Comparison of ENCODE assay signal across 26 cellular contexts in genomic region chr18:64311859-64312258, GRCh38.
"Had no signal": no experiment of that assay in that cellular context is flagged by ENCODE, and none has a peak within 500 bp of the region (broad histone marks: within the 10 kb centered on the region; RNA-seq: fewer than 3 reads in every experiment).

No MANE protein-coding gene starts in this region.

- ATAC-seq: stimulated activated effector memory CD8-positive, alpha-beta T cell treated with anti-CD3 and anti-CD28 coated beads, Interleukin-12 subunit alpha, Interleukin-12 subunit beta, amount 100 ng/mL, for 72 hours; stimulated activated memory B cell treated with anti-CD40 and anti-IgM and Interleukin-4, amounts not matched to agents 10 μg/mL and 1 μg/mL and 100 μg/mL, for 72 hours; stimulated activated naive B cell treated with anti-CD40 and anti-IgM and Interleukin-4, amounts not matched to agents 10 μg/mL and 1 μg/mL and 100 μg/mL, for 72 hours; stimulated activated naive CD8-positive, alpha-beta T cell treated with anti-CD3 and anti-CD28 coated beads, Interleukin-15, amount 100 ng/mL, for 72 hours; stimulated activated naive CD8-positive, alpha-beta T cell treated with anti-CD3 and anti-CD28 coated beads, Interleukin-15, Interleukin-2, amounts not matched to agents 100 U/mL and 50 U/mL, for 24 hours; upper lobe of right lung had no signal

- H3K27ac Mint-ChIP-seq: stimulated activated effector memory CD8-positive, alpha-beta T cell treated with anti-CD3 and anti-CD28 coated beads, Interleukin-12 subunit alpha, Interleukin-12 subunit beta, amount 100 ng/mL, for 72 hours; stimulated activated memory B cell treated with anti-CD40 and anti-IgM and Interleukin-4, amounts not matched to agents 10 μg/mL and 1 μg/mL and 100 μg/mL, for 72 hours; stimulated activated naive B cell treated with anti-CD40 and anti-IgM and Interleukin-4, amounts not matched to agents 10 μg/mL and 1 μg/mL and 100 μg/mL, for 72 hours; stimulated activated naive CD8-positive, alpha-beta T cell treated with anti-CD3 and anti-CD28 coated beads, Interleukin-15, amount 100 ng/mL, for 72 hours; stimulated activated naive CD8-positive, alpha-beta T cell treated with anti-CD3 and anti-CD28 coated beads, Interleukin-15, Interleukin-2, amounts not matched to agents 100 ng/mL and 50 ng/mL, for 24 hours; type B pancreatic cell had no signal

- H3K9me3 Mint-ChIP-seq: stimulated activated naive CD8-positive, alpha-beta T cell treated with anti-CD3 and anti-CD28 coated beads, Interleukin-15, amount 100 ng/mL, for 72 hours had no signal

- H3K27me3 Mint-ChIP-seq: stimulated activated memory B cell treated with anti-CD40 and anti-IgM and Interleukin-4, amounts not matched to agents 10 μg/mL and 1 μg/mL and 100 μg/mL, for 72 hours; stimulated activated naive B cell treated with anti-CD40 and anti-IgM and Interleukin-4, amounts not matched to agents 10 μg/mL and 1 μg/mL and 100 μg/mL, for 72 hours; stimulated activated naive CD8-positive, alpha-beta T cell treated with anti-CD3 and anti-CD28 coated beads, Interleukin-15, amount 100 ng/mL, for 72 hours; stimulated activated naive CD8-positive, alpha-beta T cell treated with anti-CD3 and anti-CD28 coated beads, Interleukin-15, Interleukin-2, amounts not matched to agents 100 ng/mL and 50 ng/mL, for 24 hours; type B pancreatic cell had no signal

- H3K4me3 Mint-ChIP-seq: stimulated activated effector memory CD8-positive, alpha-beta T cell treated with anti-CD3 and anti-CD28 coated beads, Interleukin-12 subunit alpha, Interleukin-12 subunit beta, amount 100 ng/mL, for 72 hours; stimulated activated memory B cell treated with anti-CD40 and anti-IgM and Interleukin-4, amounts not matched to agents 10 μg/mL and 1 μg/mL and 100 μg/mL, for 72 hours; stimulated activated naive B cell treated with anti-CD40 and anti-IgM and Interleukin-4, amounts not matched to agents 10 μg/mL and 1 μg/mL and 100 μg/mL, for 72 hours; stimulated activated naive CD8-positive, alpha-beta T cell treated with anti-CD3 and anti-CD28 coated beads, Interleukin-15, amount 100 ng/mL, for 72 hours; stimulated activated naive CD8-positive, alpha-beta T cell treated with anti-CD3 and anti-CD28 coated beads, Interleukin-15, Interleukin-2, amounts not matched to agents 100 ng/mL and 50 ng/mL, for 24 hours; type B pancreatic cell had no signal

- H3K9me3 ChIP-seq: stomach, suprapubic skin, testis, thoracic aorta, thyroid gland, tibial artery, transverse colon, upper lobe of right lung, uterus, vagina had no signal

- DNase-seq: stimulated activated CD4-positive, alpha-beta T cell treated with anti-CD3 and anti-CD28 coated beads, Interleukin-2, amount 100 ng/mL, for 48 hours; stimulated activated CD4-positive, alpha-beta T cell treated with anti-CD3 and anti-CD28 coated beads, Interleukin-4, amount 100 ng/mL, for 1 hour; stimulated activated CD4-positive, alpha-beta T cell treated with anti-CD3 and anti-CD28 coated beads, Interleukin-4, amount 100 ng/mL, for 24 hours; stimulated activated CD4-positive, alpha-beta T cell treated with anti-CD3 and anti-CD28 coated beads, Interleukin-4, amount 100 ng/mL, for 4 hours; stimulated activated CD8-positive, alpha-beta memory T cell treated with anti-CD3 and anti-CD28 coated beads, Interleukin-4, amount 100 ng/mL, for 48 hours; stimulated activated naive B cell treated with anti-CD40 and anti-IgM and Interleukin-4, amounts not matched to agents 10 μg/mL and 1 μg/mL and 100 μg/mL, for 72 hours; stimulated activated naive CD4-positive, alpha-beta T cell; stimulated activated naive CD4-positive, alpha-beta T cell treated with Interleukin-2 at 50 U/mL for 16 hours; stimulated activated naive CD8-positive, alpha-beta T cell treated with anti-CD3 and anti-CD28 coated beads, Interleukin-15, amount 100 ng/mL, for 72 hours; stimulated activated naive CD8-positive, alpha-beta T cell treated with anti-CD3 and anti-CD28 coated beads, Interleukin-15, Interleukin-2, amounts not matched to agents 100 U/mL and 50 U/mL, for 24 hours; stomach; substantia nigra; testis; thyroid gland; tibial artery; transverse colon; upper lobe of left lung; upper lobe of right lung; uterus had no signal

- H3K36me3 Mint-ChIP-seq: stimulated activated effector memory CD8-positive, alpha-beta T cell treated with anti-CD3 and anti-CD28 coated beads, Interleukin-12 subunit alpha, Interleukin-12 subunit beta, amount 100 ng/mL, for 72 hours; stimulated activated memory B cell treated with anti-CD40 and anti-IgM and Interleukin-4, amounts not matched to agents 10 μg/mL and 1 μg/mL and 100 μg/mL, for 72 hours; stimulated activated naive B cell treated with anti-CD40 and anti-IgM and Interleukin-4, amounts not matched to agents 10 μg/mL and 1 μg/mL and 100 μg/mL, for 72 hours; type B pancreatic cell had no signal

- H3K4me1 Mint-ChIP-seq: stimulated activated effector memory CD8-positive, alpha-beta T cell treated with anti-CD3 and anti-CD28 coated beads, Interleukin-12 subunit alpha, Interleukin-12 subunit beta, amount 100 ng/mL, for 72 hours; stimulated activated memory B cell treated with anti-CD40 and anti-IgM and Interleukin-4, amounts not matched to agents 10 μg/mL and 1 μg/mL and 100 μg/mL, for 72 hours; stimulated activated naive B cell treated with anti-CD40 and anti-IgM and Interleukin-4, amounts not matched to agents 10 μg/mL and 1 μg/mL and 100 μg/mL, for 72 hours; stimulated activated naive CD8-positive, alpha-beta T cell treated with anti-CD3 and anti-CD28 coated beads, Interleukin-15, amount 100 ng/mL, for 72 hours had no signal
